Comparison of ENCODE assay signal across 27 cellular contexts in genomic region chr1:81562934-81563333, GRCh38.
"Had no signal": no experiment of that assay in that cellular context is flagged by ENCODE, and none has a peak within 500 bp of the region (broad histone marks: within the 10 kb centered on the region; RNA-seq: fewer than 3 reads in every experiment).

No MANE protein-coding gene starts in this region.

- DNase-seq: activated CD4-positive, alpha-beta memory T cell treated with anti-CD3 and anti-CD28 coated beads for 36 hours; activated CD4-positive, alpha-beta T cell treated with anti-CD3 and anti-CD28 coated beads for 36 hours; activated CD4-positive, alpha-beta T cell treated with anti-CD3 and anti-CD28 coated beads, Interleukin-2, amount 10 ng/mL, durations not matched to agents 24 days and 14 days; activated CD4-positive, CD25-positive, alpha-beta regulatory T cell; activated CD4-positive, CD25-positive, alpha-beta regulatory T cell treated with anti-CD3 and anti-CD28 coated beads, Interleukin-2, amount 50 U/mL, for 72 hours; activated CD8-positive, alpha-beta memory T cell treated with anti-CD3 and anti-CD28 coated beads, Interleukin-2, amount 10 ng/mL, durations not matched to agents 7 days and 5 days; activated CD8-positive, alpha-beta memory T cell treated with anti-CD3 and anti-CD28 coated beads, Interleukin-2, amount 50 U/mL, for 4 hours; activated CD8-positive, alpha-beta T cell treated with anti-CD3 and anti-CD28 coated beads, Interleukin-2, amount 10 ng/mL, durations not matched to agents 7 days and 5 days; activated effector memory CD4-positive, alpha-beta T cell treated with anti-CD3 and anti-CD28 coated beads, Interleukin-2, amount 50 U/mL, for 16 hours; activated naive CD4-positive, alpha-beta T cell treated with anti-CD3 and anti-CD28 coated beads for 36 hours; activated naive CD8-positive, alpha-beta T cell treated with anti-CD3 and anti-CD28 coated beads for 36 hours; activated naive CD8-positive, alpha-beta T cell treated with anti-CD3 and anti-CD28 coated beads, Interleukin-2, amount 50 U/mL, for 24 hours; activated T-cell treated with anti-CD3 and anti-CD28 coated beads, Interleukin-2, amount 50 U/mL, for 1 hour; activated T-cell treated with anti-CD3 and anti-CD28 coated beads, Interleukin-2, amount 50 U/mL, for 48 hours; adrenal gland; amygdala; aorta; body of pancreas; central memory CD4-positive, alpha-beta T cell; cerebellar nuclear complex; colonic mucosa; effector CD8-positive, alpha-beta T cell; esophagus squamous epithelium; foreskin melanocyte; T-helper 2 cell had no signal

- H3K4me3 ChIP-seq: adrenal gland, body of pancreas, cardiac muscle cell, colonic mucosa, esophagus squamous epithelium, gastroesophageal sphincter had no signal

- H3K27me3 ChIP-seq: adrenal gland, body of pancreas, cardiac muscle cell, colonic mucosa, gastroesophageal sphincter had no signal

- H3K36me3 ChIP-seq: adrenal gland, cardiac muscle cell, colonic mucosa, esophagus squamous epithelium, gastroesophageal sphincter had no signal

- H3K9me3 ChIP-seq: adrenal gland, body of pancreas, colonic mucosa, esophagus squamous epithelium, gastroesophageal sphincter had no signal

- H3K4me1 ChIP-seq: adrenal gland, colonic mucosa, gastroesophageal sphincter had no signal

- H3K27ac ChIP-seq: adrenal gland, body of pancreas, cardiac muscle cell, colonic mucosa, esophagus squamous epithelium, gastroesophageal sphincter had no signal

- ATAC-seq: activated CD4-positive, alpha-beta T cell treated with anti-CD3 and anti-CD28 coated beads for 36 hours; activated CD8-positive, alpha-beta memory T cell treated with anti-CD3 and anti-CD28 coated beads, Interleukin-2, amount 10 ng/mL, durations not matched to agents 7 days and 5 days; activated CD8-positive, alpha-beta T cell treated with anti-CD3 and anti-CD28 coated beads, Interleukin-2, amount 10 ng/mL, durations not matched to agents 7 days and 5 days; activated naive CD8-positive, alpha-beta T cell treated with anti-CD3 and anti-CD28 coated beads, Interleukin-2, amount 50 U/mL, for 24 hours; body of pancreas; gastroesophageal sphincter had no signal
